Comparison of ENCODE assay signal across 8 cellular contexts in genomic region chr11:62854825-62855570, GRCh38. TPM values are rescaled to one million over a fixed set of nuclear protein-coding genes. Genes with fewer than 3 reads are reported as not detected.
DNase-seq lines count a peak whose midpoint lies in the region; ATAC-seq and TF ChIP-seq lines count a peak whose summit lies in the region.

No MANE protein-coding gene starts in this region.

- H3K4me3 Mint-ChIP-seq in activated naive CD4-positive, alpha-beta T cell treated with anti-CD3 and anti-CD28 coated beads for 36 hours, result peak overlapping the region; percentile 99

- H3K4me1 Mint-ChIP-seq in activated naive CD4-positive, alpha-beta T cell treated with anti-CD3 and anti-CD28 coated beads for 36 hours (ENCODE audit: low read depth), result peaks cover 49% of the 10 kb centered on the region

- H3K27me3 Mint-ChIP-seq in activated naive CD4-positive, alpha-beta T cell treated with anti-CD3 and anti-CD28 coated beads for 36 hours (ENCODE audit: low read depth), result no peaks in the 10 kb centered on the region

- H3K27ac ChIP-seq in adrenal gland (peak overlapping the region in 4 of 5 donors; percentile 14 to 75 (median 57)), liver (ENCODE audit: low read depth in 1 of 2, low read length in 2 of 2) (peak overlapping the region; percentile 33 to 70), upper lobe of right lung (peak overlapping the region; percentile 87)

- peaks cover 12 to 21% of the 10 kb centered on the region in 2 donors for H3K4me1 ChIP-seq in adrenal gland (replicated peaks in 1 of 2)
- peaks cover 5 to 33% (median 17%) of the 10 kb centered on the region in 4 donors for H3K4me1 ChIP-seq in liver (ENCODE audit: control insufficient read depth in 4 of 4, insufficient read depth in 4 of 4, low read length in 3 of 4)
- H3K4me1 ChIP-seq in upper lobe of right lung, result peaks cover 27% of the 10 kb centered on the region

- CTCF ChIA-PET in activated naive CD4-positive, alpha-beta T cell treated with anti-CD3 and anti-CD28 coated beads for 36 hours (lab: Charles Lee), result interaction anchor here (0.6 to 3.4 kb wide), 6 partner anchors 10 to 104 kb away, joined by 4 to 28 read pairs (median 4); partner anchors contain the start of gene TMEM179B

- H3K9me3 ChIP-seq in adrenal gland (replicated peaks in 1 of 3), result no peaks in the 10 kb centered on the region
- H3K9me3 ChIP-seq in liver (ENCODE audit: control insufficient read depth in 4 of 4, low read length in 3 of 4), result no peaks in the 10 kb centered on the region
- H3K9me3 ChIP-seq in upper lobe of right lung, result no peaks in the 10 kb centered on the region

- ATAC-seq in upper lobe of right lung, result no peak
- no peak for ATAC-seq in GM19328 (IDR thresholded peaks at IDR 0.05; ENCODE audit: unreplicated experiment)

- peak overlapping the region; percentile 32 to 92 for H3K9ac ChIP-seq in liver (ENCODE audit: low read depth in 1 of 2, low read length in 2 of 2)

- DNase-seq in activated naive CD4-positive, alpha-beta T cell treated with anti-CD3 and anti-CD28 coated beads for 36 hours, result no peak
- DNase-seq in activated naive CD4-positive, alpha-beta T cell treated with anti-CD3 and anti-CD28 coated beads, Interleukin-2, amount 50 U/mL, for 16 hours, result no peak
- DNase-seq in adrenal gland (peak in 1 of 7 donors; percentile 61), upper lobe of right lung (no peak), inferior parietal cortex (ENCODE audit: extremely low spot score) (no peak), NCI-H128 (lab: John Stamatoyannopoulos, UW; ENCODE audit: unreplicated experiment) (no peak)

- H3K27ac Mint-ChIP-seq in activated naive CD4-positive, alpha-beta T cell treated with anti-CD3 and anti-CD28 coated beads for 36 hours, result peak overlapping the region; percentile 96

- no peak for TF ChIP-seq RAD21 in liver (IDR thresholded peaks at IDR 0.05)

- H3K4me3 ChIP-seq in adrenal gland (peak overlapping the region in 3 of 4 donors; percentile 23 to 71 (median 27)), liver (ENCODE audit: low read depth in 1 of 3, low read length in 3 of 3) (peak overlapping the region; percentile 64 to 97 (median 86)), upper lobe of right lung (peak overlapping the region; percentile 87)

- no peak for TF ChIP-seq CTCF in adrenal gland (IDR thresholded peaks at IDR 0.05)
- no peak for TF ChIP-seq CTCF in liver (IDR thresholded peaks at IDR 0.05; ENCODE audit: low read depth, low read length, missing input control)
- TF ChIP-seq CTCF in upper lobe of right lung (IDR thresholded peaks at IDR 0.05), result no peak

- no peaks in the 10 kb centered on the region for H3K9me3 Mint-ChIP-seq in activated naive CD4-positive, alpha-beta T cell treated with anti-CD3 and anti-CD28 coated beads for 36 hours

- H3K36me3 ChIP-seq in adrenal gland (replicated peaks in 1 of 2) (peaks cover 0 to 32% of the 10 kb centered on the region in 2 donors), liver (ENCODE audit: control insufficient read depth in 4 of 4, insufficient read depth in 3 of 4, low read depth in 1 of 4, low read length in 3 of 4) (peaks cover 2 to 27% (median 24%) of the 10 kb centered on the region in 4 donors), upper lobe of right lung (peaks cover 36% of the 10 kb centered on the region)

- 5 to 6% (median 5%) methylated on average over 14 to 15 of the region's 15 CpGs for WGBS in adrenal gland, 4 donors
- 6% methylated on average over 15 of the region's 15 CpGs for WGBS in liver

- TF ChIP-seq POLR2A in adrenal gland (IDR thresholded peaks at IDR 0.05), result no peak

- peaks cover 72% of the 10 kb centered on the region for H3K36me3 Mint-ChIP-seq in activated naive CD4-positive, alpha-beta T cell treated with anti-CD3 and anti-CD28 coated beads for 36 hours (ENCODE audit: low read depth)

- intact Hi-C loops in activated naive CD4-positive, alpha-beta T cell treated with anti-CD3 and anti-CD28 coated beads for 36 hours (cut with micrococcal nuclease), result loop anchor here (1.0 to 5.0 kb wide), 4 partner anchors 13 to 256 kb away; partner anchors contain the start of genes LBHD1, NXF1 and UQCC3
- intact Hi-C loops in adrenal gland (cut with DNase I) (no loop called here), upper lobe of right lung (cut with DNase I) (loop anchor here (10.0 kb wide), 1 partner anchor 60 kb away; the partner anchor contains the start of gene TMEM223)

- H3K27me3 ChIP-seq in adrenal gland (no peaks in the 10 kb centered on the region), liver (ENCODE audit: control insufficient read depth in 4 of 4, insufficient read depth in 4 of 4, low read length in 3 of 4) (no peaks in the 10 kb centered on the region), upper lobe of right lung (no peaks in the 10 kb centered on the region)

TF ChIP-seq in liver, 16 proteins besides CTCF, POLR2A, EP300 and RAD21:
- TF ChIP-seq HNF4A (conservative IDR thresholded peaks at IDR 0.05), result no peak
- TF ChIP-seq FOXA1 (IDR thresholded peaks at IDR 0.05), result no peak
- TF ChIP-seq YY1 (IDR thresholded peaks at IDR 0.05), result no peak
- no peak for TF ChIP-seq GABPA (IDR thresholded peaks at IDR 0.05 in 1 of 2, conservative IDR thresholded peaks at IDR 0.05 in 1 of 2)
- no peak for TF ChIP-seq TAF1 (conservative IDR thresholded peaks at IDR 0.05)
- TF ChIP-seq SP1 (IDR thresholded peaks at IDR 0.05), result no peak
- TF ChIP-seq JUND (IDR thresholded peaks at IDR 0.05), result no peak
- TF ChIP-seq ZBTB33 (IDR thresholded peaks at IDR 0.05), result no peak
- no peak for TF ChIP-seq FOXA2 (IDR thresholded peaks at IDR 0.05)
- no peak for TF ChIP-seq HNF4G (IDR thresholded peaks at IDR 0.05)
- no peak for TF ChIP-seq MAX (IDR thresholded peaks at IDR 0.05)
- TF ChIP-seq EGR1 (IDR thresholded peaks at IDR 0.05; ENCODE audit: low read depth in 2 of 2), result no peak

RNA-seq across cellular contexts. Expression of gene WDR74, which starts 15.6 kb away (rescaled TPM):
- total RNA-seq in activated naive CD4-positive, alpha-beta T cell treated with anti-CD3 and anti-CD28 coated beads for 36 hours, result 10 to 100 TPM; 74.4 to 78.7 TPM
- total RNA-seq in adrenal gland (10 to 100 TPM; 21.7 to 52.1 (median 36.8) TPM), liver (10 to 100 TPM; 17.1 to 21.5 TPM), upper lobe of right lung (43.9 TPM)
- polyA plus RNA-seq in adrenal gland (100 to 1,000 TPM in 2 of 3 donors, 10 to 100 TPM in 1; 35.4 to 119 (median 102) TPM), liver (10 to 100 TPM; 19.6 to 22.5 TPM)

RNA-seq across cellular contexts. Expression of gene TEX54, which starts 22.4 kb away (rescaled TPM):
- total RNA-seq in activated naive CD4-positive, alpha-beta T cell treated with anti-CD3 and anti-CD28 coated beads for 36 hours, result not detected
- total RNA-seq in adrenal gland, result not detected
- 1 to 10 TPM in 1 of 3 donors, under 1 TPM in 1, not detected in 1; 0.27 to 1.4 TPM for polyA plus RNA-seq in adrenal gland
- not detected for total RNA-seq in liver
- 1 to 10 TPM in 1 of 2 donors, not detected in 1; 1.6 TPM for polyA plus RNA-seq in liver
- total RNA-seq in upper lobe of right lung, result not detected

RNA-seq across cellular contexts. Expression of gene STX5, which starts 23.1 kb away (rescaled TPM):
- total RNA-seq in activated naive CD4-positive, alpha-beta T cell treated with anti-CD3 and anti-CD28 coated beads for 36 hours, result 10 to 100 TPM; 22.7 to 23.0 TPM
- 10 to 100 TPM; 22.2 to 59.9 (median 36.2) TPM for total RNA-seq in adrenal gland
- polyA plus RNA-seq in adrenal gland, result 10 to 100 TPM; 19.7 to 52.4 (median 22.4) TPM
- total RNA-seq in liver, result 10 to 100 TPM; 22.4 to 34.1 TPM
- 10 to 100 TPM; 13.6 to 29.8 TPM for polyA plus RNA-seq in liver
- total RNA-seq in upper lobe of right lung, result 40.9 TPM

RNA-seq across cellular contexts. Expression of gene SLC3A2, which starts 25.7 kb away (rescaled TPM):
- total RNA-seq in activated naive CD4-positive, alpha-beta T cell treated with anti-CD3 and anti-CD28 coated beads for 36 hours, result 100 to 1,000 TPM; 419 to 472 TPM
- 100 to 1,000 TPM; 103 to 398 (median 164) TPM for total RNA-seq in adrenal gland
- polyA plus RNA-seq in adrenal gland, result 100 to 1,000 TPM; 123 to 221 (median 155) TPM
- 10 to 100 TPM; 48.1 to 59.5 TPM for total RNA-seq in liver
- polyA plus RNA-seq in liver, result 10 to 100 TPM; 34.3 to 53.9 TPM
- 255 TPM for total RNA-seq in upper lobe of right lung

RNA-seq across cellular contexts. Expression of gene NXF1, which starts 49.8 kb away (rescaled TPM):
- 10 to 100 TPM; 44.6 to 46.0 TPM for total RNA-seq in activated naive CD4-positive, alpha-beta T cell treated with anti-CD3 and anti-CD28 coated beads for 36 hours
- 100 to 1,000 TPM in 1 of 8 donors, 10 to 100 TPM in 7; 32.8 to 134 (median 67.7) TPM for total RNA-seq in adrenal gland
- 100 to 1,000 TPM in 2 of 3 donors, 10 to 100 TPM in 1; 87.0 to 274 (median 231) TPM for polyA plus RNA-seq in adrenal gland
- 10 to 100 TPM; 17.3 to 38.3 TPM for total RNA-seq in liver
- polyA plus RNA-seq in liver, result 10 to 100 TPM; 30.3 to 35.1 TPM
- total RNA-seq in upper lobe of right lung, result 96.2 TPM

Comparison
In these comparisons a context has a peak if more than half of its experiments do, and no peak if none do; other contexts are left out.
1. H3K4me3 ChIP-seq: peak in every context shown above with its lines; median percentile 87 in upper lobe of right lung; 86 in liver; 27 in adrenal gland.
2. intact Hi-C loops: an anchor here in activated naive CD4-positive, alpha-beta T cell treated with anti-CD3 and anti-CD28 coated beads for 36 hours (1.0 to 5.0 kb wide) and upper lobe of right lung (10.0 kb wide); none called in adrenal gland.